In the genomic region with DNA sequence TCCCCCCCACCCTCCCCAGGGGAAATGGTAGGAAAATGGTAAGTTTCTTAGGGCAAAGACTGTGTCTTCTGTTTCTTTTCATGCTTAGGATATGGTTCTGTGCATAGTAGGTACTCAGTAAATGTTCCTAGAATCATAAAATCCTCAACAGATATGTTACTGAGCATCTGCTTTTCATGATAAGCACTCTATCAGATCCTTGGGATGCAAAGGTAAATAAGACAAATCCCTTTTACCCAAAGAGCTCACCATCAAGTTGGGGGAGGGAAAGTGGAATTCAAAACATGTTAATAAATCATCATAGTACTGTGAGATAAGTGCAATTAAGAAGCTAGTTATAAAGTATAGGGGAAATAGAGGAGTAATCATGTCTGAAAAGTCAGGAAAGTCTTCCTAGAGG, we compare ENCODE assay signal across 29 cellular contexts.
"Had no signal": no experiment of that assay in that cellular context is flagged by ENCODE, and none has a peak within 500 bp of the region (broad histone marks: within the 10 kb centered on the region; RNA-seq: fewer than 3 reads in every experiment).

No MANE protein-coding gene starts in this region.

- H3K27ac ChIP-seq: brain microvascular endothelial cell, coronary artery, epithelial cell of prostate, esophagus squamous epithelium, foreskin keratinocyte, gastrocnemius medialis, heart left ventricle, WERI-Rb-1 had no signal

- DNase-seq: activated B cell treated with CpG ODN at 0.5 μM for 24 hours; activated CD4-positive, alpha-beta memory T cell treated with anti-CD3 and anti-CD28 coated beads for 36 hours; activated CD4-positive, alpha-beta T cell treated with anti-CD3 and anti-CD28 coated beads, Interleukin-2, amount 10 ng/mL, durations not matched to agents 24 days and 14 days; activated CD8-positive, alpha-beta memory T cell treated with anti-CD3 and anti-CD28 coated beads for 24 hours; activated gamma-delta T cell; activated naive CD4-positive, alpha-beta T cell; activated naive CD4-positive, alpha-beta T cell treated with anti-CD3 and anti-CD28 coated beads, Interleukin-2, amount 10 ng/mL, durations not matched to agents 7 days and 5 days; activated T-cell treated with anti-CD3 and anti-CD28 coated beads, Interleukin-2, amount 50 U/mL, for 4 hours; amniotic stem cell; anterior cingulate cortex; brain microvascular endothelial cell; effector CD4-positive, alpha-beta T cell; esophagus squamous epithelium; foreskin keratinocyte; gastrocnemius medialis; glutamatergic neuron; heart left ventricle; SW 1271; T-cell; T1000; WERI-Rb-1 had no signal

- ATAC-seq: activated CD4-positive, CD25-positive, alpha-beta regulatory T cell treated with anti-CD3 and anti-CD28 coated beads, Interleukin-2, amount 50 U/mL, for 24 hours; activated naive CD4-positive, alpha-beta T cell treated with anti-CD3 and anti-CD28 coated beads, Interleukin-2, amount 50 U/mL, for 72 hours; activated T-cell treated with anti-CD3 and anti-CD28 coated beads, Interleukin-2, amount 50 U/mL, for 4 hours; foreskin keratinocyte; gastrocnemius medialis; heart left ventricle; T-cell had no signal

- H3K27ac Mint-ChIP-seq: activated B cell treated with CpG ODN at 0.5 μM for 24 hours; activated CD4-positive, alpha-beta memory T cell treated with anti-CD3 and anti-CD28 coated beads for 36 hours; activated CD4-positive, alpha-beta T cell treated with anti-CD3 and anti-CD28 coated beads, Interleukin-2, amount 10 ng/mL, durations not matched to agents 24 days and 14 days; activated naive CD4-positive, alpha-beta T cell treated with anti-CD3 and anti-CD28 coated beads, Interleukin-2, amount 10 ng/mL, durations not matched to agents 7 days and 5 days; activated naive CD4-positive, alpha-beta T cell treated with anti-CD3 and anti-CD28 coated beads, Interleukin-2, amount 50 U/mL, for 72 hours; dendritic cell treated with granulocyte-macrophage colony-stimulating factor and Interleukin-4, amounts not matched to agents 40 ng/mL and 50 ng/mL, for 4 days; T-cell; T-helper 1 cell treated with Interleukin-12 subunit alpha and Interleukin-12 subunit beta and Interleukin-4 antibody, amounts not matched to agents 30 μg/mL and 1 μg/mL, for 36 hours; T-helper 2 cell treated with Interferon-gamma antibody and Interleukin-4, amounts not matched to agents 5 μg/mL and 100 μg/mL, for 36 hours had no signal

- H3K4me3 Mint-ChIP-seq: activated B cell treated with CpG ODN at 0.5 μM for 24 hours; activated CD4-positive, alpha-beta memory T cell treated with anti-CD3 and anti-CD28 coated beads for 36 hours; activated CD4-positive, alpha-beta T cell treated with anti-CD3 and anti-CD28 coated beads, Interleukin-2, amount 10 ng/mL, durations not matched to agents 24 days and 14 days; activated naive CD4-positive, alpha-beta T cell treated with anti-CD3 and anti-CD28 coated beads, Interleukin-2, amount 10 ng/mL, durations not matched to agents 7 days and 5 days; activated T-cell treated with anti-CD3 and anti-CD28 coated beads, Interleukin-2, amount 50 U/mL, for 4 hours; central memory CD8-positive, alpha-beta T cell; dendritic cell treated with granulocyte-macrophage colony-stimulating factor and Interleukin-4, amounts not matched to agents 40 ng/mL and 50 ng/mL, for 4 days; T-cell; T-helper 1 cell treated with Interleukin-12 subunit alpha and Interleukin-12 subunit beta and Interleukin-4 antibody, amounts not matched to agents 30 μg/mL and 1 μg/mL, for 36 hours; T-helper 2 cell treated with Interferon-gamma antibody and Interleukin-4, amounts not matched to agents 5 μg/mL and 100 μg/mL, for 36 hours had no signal

- H3K9me3 Mint-ChIP-seq: activated B cell treated with CpG ODN at 0.5 μM for 24 hours; activated CD4-positive, alpha-beta memory T cell treated with anti-CD3 and anti-CD28 coated beads for 36 hours; activated CD4-positive, alpha-beta T cell treated with anti-CD3 and anti-CD28 coated beads, Interleukin-2, amount 10 ng/mL, durations not matched to agents 24 days and 14 days; activated naive CD4-positive, alpha-beta T cell treated with anti-CD3 and anti-CD28 coated beads, Interleukin-2, amount 10 ng/mL, durations not matched to agents 7 days and 5 days; activated naive CD4-positive, alpha-beta T cell treated with anti-CD3 and anti-CD28 coated beads, Interleukin-2, amount 50 U/mL, for 72 hours; activated T-cell treated with anti-CD3 and anti-CD28 coated beads, Interleukin-2, amount 50 U/mL, for 4 hours; central memory CD8-positive, alpha-beta T cell; dendritic cell treated with granulocyte-macrophage colony-stimulating factor and Interleukin-4, amounts not matched to agents 40 ng/mL and 50 ng/mL, for 4 days; T-cell; T-helper 1 cell treated with Interleukin-12 subunit alpha and Interleukin-12 subunit beta and Interleukin-4 antibody, amounts not matched to agents 30 μg/mL and 1 μg/mL, for 36 hours; T-helper 2 cell treated with Interferon-gamma antibody and Interleukin-4, amounts not matched to agents 5 μg/mL and 100 μg/mL, for 36 hours had no signal

- H3K4me1 ChIP-seq: esophagus squamous epithelium, foreskin keratinocyte, gastrocnemius medialis, heart left ventricle had no signal

- H3K4me1 Mint-ChIP-seq: activated B cell treated with CpG ODN at 0.5 μM for 24 hours; activated CD4-positive, alpha-beta T cell treated with anti-CD3 and anti-CD28 coated beads, Interleukin-2, amount 10 ng/mL, durations not matched to agents 24 days and 14 days; activated naive CD4-positive, alpha-beta T cell treated with anti-CD3 and anti-CD28 coated beads, Interleukin-2, amount 10 ng/mL, durations not matched to agents 7 days and 5 days; T-cell had no signal

- H3K27me3 Mint-ChIP-seq: activated B cell treated with CpG ODN at 0.5 μM for 24 hours; activated CD4-positive, alpha-beta memory T cell treated with anti-CD3 and anti-CD28 coated beads for 36 hours; activated CD4-positive, alpha-beta T cell treated with anti-CD3 and anti-CD28 coated beads, Interleukin-2, amount 10 ng/mL, durations not matched to agents 24 days and 14 days; activated naive CD4-positive, alpha-beta T cell treated with anti-CD3 and anti-CD28 coated beads, Interleukin-2, amount 10 ng/mL, durations not matched to agents 7 days and 5 days; central memory CD8-positive, alpha-beta T cell; dendritic cell treated with granulocyte-macrophage colony-stimulating factor and Interleukin-4, amounts not matched to agents 40 ng/mL and 50 ng/mL, for 4 days had no signal

- H3K4me3 ChIP-seq: coronary artery, esophagus squamous epithelium, gastrocnemius medialis, heart left ventricle had no signal

- H3K9me3 ChIP-seq: esophagus squamous epithelium, gastrocnemius medialis, heart left ventricle had no signal

- H3K27me3 ChIP-seq: brain microvascular endothelial cell, esophagus squamous epithelium, foreskin keratinocyte, gastrocnemius medialis had no signal
